23 cellular contexts compared by ENCODE assay signal in the genomic region with DNA sequence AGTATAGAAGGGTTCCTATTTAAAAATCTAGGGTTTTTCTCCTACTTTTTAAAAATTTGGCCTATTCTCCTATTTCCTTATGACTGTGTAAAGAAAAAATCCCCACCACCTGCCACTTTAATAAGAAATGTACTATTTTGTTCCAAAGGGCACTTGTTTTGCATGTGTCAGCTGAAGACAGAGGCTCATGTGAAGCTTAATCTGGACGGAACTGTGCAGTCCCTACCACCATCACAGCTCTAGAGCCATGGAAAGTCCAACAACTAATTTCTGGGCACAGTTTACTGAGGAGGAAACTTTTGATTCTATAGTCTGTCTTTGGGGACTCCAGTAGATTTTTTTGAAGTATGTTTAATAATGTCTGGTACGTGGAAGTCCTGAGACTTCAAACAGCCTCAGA.
"Had no signal": no experiment of that assay in that cellular context is flagged by ENCODE, and none has a peak within 500 bp of the region (broad histone marks: within the 10 kb centered on the region; RNA-seq: fewer than 3 reads in every experiment).

No MANE protein-coding gene starts in this region.

- H3K9me3 ChIP-seq: MG63, SJSA1 had no signal

- H3K4me1 ChIP-seq: SJSA1 had no signal

- H3K4me3 ChIP-seq: MG63, SJSA1, SK-N-MC had no signal

- DNase-seq: IMR-90, Karpas-422, KG1, MG63, NCI-H1092, NCI-H1105 treated with DMSO at 0.1 percent for 48 hours, NCI-H1417 treated with DMSO at 0.1 percent for 48 hours, NCI-H187, NCI-H2029, NCI-H2081 treated with DMSO at 0.1 percent for 48 hours, NCI-H2171, NCI-H226, NCI-H446, NCI-H510A, NCI-H524 treated with DMSO at 0.1 percent for 48 hours, NCI-H69, NCI-H774, Right ventricle myocardium superior, RPMI8226, SIG-M5 had no signal

- H3K27me3 ChIP-seq: MG63 had no signal

- ATAC-seq: HepG2 had no signal

- H3K27ac ChIP-seq: SJSA1, SK-N-MC had no signal

- H3K36me3 ChIP-seq: MG63, SJSA1 had no signal
